ENCODE assay signal across 1 cellular context in the genomic region with DNA sequence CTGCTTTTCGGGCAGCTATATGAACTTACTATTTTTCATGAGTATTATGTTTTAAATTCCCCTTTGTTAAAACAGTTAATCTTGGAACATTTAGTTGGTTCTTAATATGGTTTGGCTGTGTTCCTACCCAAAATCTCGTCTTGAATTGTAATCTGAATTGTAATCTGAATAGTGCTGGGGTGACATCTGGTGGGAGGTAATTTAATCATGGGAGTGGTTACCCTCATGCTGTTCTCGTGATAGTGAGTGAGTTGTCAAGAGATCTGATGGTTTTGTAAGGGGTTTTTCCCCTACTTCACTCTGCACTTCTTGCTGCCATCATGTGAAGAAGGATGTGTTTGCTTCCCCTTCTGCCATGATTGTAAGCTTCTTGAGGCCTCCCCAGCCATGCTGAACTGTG.
TF ChIP-seq lines count a peak whose summit lies in the region.

No MANE protein-coding gene starts in this region.

TF ChIP-seq in SK-N-SH, 30 proteins besides CTCF, POLR2A, EP300 and RAD21 (continued from another document):
- TF ChIP-seq, protein P1, sequence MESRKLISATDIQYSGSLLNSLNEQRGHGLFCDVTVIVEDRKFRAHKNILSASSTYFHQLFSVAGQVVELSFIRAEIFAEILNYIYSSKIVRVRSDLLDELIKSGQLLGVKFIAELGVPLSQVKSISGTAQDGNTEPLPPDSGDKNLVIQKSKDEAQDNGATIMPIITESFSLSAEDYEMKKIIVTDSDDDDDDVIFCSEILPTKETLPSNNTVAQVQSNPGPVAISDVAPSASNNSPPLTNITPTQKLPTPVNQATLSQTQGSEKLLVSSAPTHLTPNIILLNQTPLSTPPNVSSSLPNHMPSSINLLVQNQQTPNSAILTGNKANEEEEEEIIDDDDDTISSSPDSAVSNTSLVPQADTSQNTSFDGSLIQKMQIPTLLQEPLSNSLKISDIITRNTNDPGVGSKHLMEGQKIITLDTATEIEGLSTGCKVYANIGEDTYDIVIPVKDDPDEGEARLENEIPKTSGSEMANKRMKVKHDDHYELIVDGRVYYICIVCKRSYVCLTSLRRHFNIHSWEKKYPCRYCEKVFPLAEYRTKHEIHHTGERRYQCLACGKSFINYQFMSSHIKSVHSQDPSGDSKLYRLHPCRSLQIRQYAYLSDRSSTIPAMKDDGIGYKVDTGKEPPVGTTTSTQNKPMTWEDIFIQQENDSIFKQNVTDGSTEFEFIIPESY (IDR thresholded peaks at IDR 0.05; ENCODE audit: borderline replicate concordance, low read depth): no peak
- no peak for TF ChIP-seq GATA2 (CRISPR knock-in tag; IDR thresholded peaks at IDR 0.05)
- no peak for TF ChIP-seq ELF1 (IDR thresholded peaks at IDR 0.05)
- TF ChIP-seq, protein P2, sequence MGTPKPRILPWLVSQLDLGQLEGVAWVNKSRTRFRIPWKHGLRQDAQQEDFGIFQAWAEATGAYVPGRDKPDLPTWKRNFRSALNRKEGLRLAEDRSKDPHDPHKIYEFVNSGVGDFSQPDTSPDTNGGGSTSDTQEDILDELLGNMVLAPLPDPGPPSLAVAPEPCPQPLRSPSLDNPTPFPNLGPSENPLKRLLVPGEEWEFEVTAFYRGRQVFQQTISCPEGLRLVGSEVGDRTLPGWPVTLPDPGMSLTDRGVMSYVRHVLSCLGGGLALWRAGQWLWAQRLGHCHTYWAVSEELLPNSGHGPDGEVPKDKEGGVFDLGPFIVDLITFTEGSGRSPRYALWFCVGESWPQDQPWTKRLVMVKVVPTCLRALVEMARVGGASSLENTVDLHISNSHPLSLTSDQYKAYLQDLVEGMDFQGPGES (IDR thresholded peaks at IDR 0.05; ENCODE audit: low read depth, low read length): no peak
